8 cellular contexts compared by ENCODE assay signal in the genomic region with DNA sequence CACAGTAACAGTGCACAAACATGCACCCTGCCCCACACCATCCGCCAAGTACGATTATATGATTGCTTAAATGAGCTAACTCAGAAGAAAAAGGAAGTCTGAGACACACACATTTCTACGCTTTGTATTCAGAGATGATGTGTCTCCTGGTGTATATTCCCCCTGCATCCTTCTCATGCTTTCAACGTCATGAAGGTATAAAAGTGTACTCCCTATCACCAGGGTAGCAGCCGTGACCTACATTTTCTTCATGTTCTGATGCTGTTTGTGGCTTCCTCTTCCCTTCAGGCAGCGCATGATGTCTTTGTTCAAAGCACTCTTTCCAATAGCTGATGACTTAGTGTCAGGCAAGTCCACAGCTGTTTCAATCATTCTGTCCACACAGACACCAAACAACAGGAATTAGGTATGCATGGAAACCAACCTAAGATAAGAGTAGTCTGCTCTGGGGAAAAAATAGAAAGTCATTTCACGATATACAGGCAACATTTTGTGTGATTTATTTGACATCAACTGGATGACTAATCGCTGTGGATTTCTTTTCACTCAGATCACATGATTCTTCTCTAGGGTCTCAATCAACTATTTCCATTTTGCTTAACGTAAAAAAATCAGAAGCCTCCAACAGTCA.
DNase-seq lines count a peak whose midpoint lies in the region; ATAC-seq and TF ChIP-seq lines count a peak whose summit lies in the region.

No MANE protein-coding gene starts in this region.

- TF ChIP-seq CTCF in GM12865 (IDR thresholded peaks at IDR 0.05; ENCODE audit: insufficient read depth, low read depth, low read length, missing control alignments) (no peak), RWPE1 (conservative IDR thresholded peaks at IDR 0.05; ENCODE audit: low read depth) (no peak), right lobe of liver (IDR thresholded peaks at IDR 0.05) (no peak), SK-N-SH (IDR thresholded peaks at IDR 0.05) (no peak), MM.1S (IDR thresholded peaks at IDR 0.05; ENCODE audit: low read length) (no peak)

- no peak for TF ChIP-seq RAD21 in SK-N-SH (IDR thresholded peaks at IDR 0.05; ENCODE audit: low read length)

- H3K4me2 ChIP-seq in SK-N-SH (no peak overlapping the region; the same call in 1 of the 2 replicates), MM.1S (ENCODE audit: low read depth, low read length) (no peak overlapping the region)

- H2AFZ ChIP-seq in SK-N-SH (ENCODE audit: low read depth) (no peak overlapping the region), MM.1S (ENCODE audit: low read length) (no peak overlapping the region)

- H3K36me3 Mint-ChIP-seq in activated naive CD4-positive, alpha-beta T cell treated with anti-CD3 and anti-CD28 coated beads, Interleukin-2, amount 50 U/mL, for 24 hours = peaks cover 7% of the 10 kb centered on the region

- peaks cover 6% of the 10 kb centered on the region for H3K9me3 Mint-ChIP-seq in activated naive CD4-positive, alpha-beta T cell treated with anti-CD3 and anti-CD28 coated beads, Interleukin-2, amount 50 U/mL, for 24 hours

- TF ChIP-seq POLR2A in right lobe of liver (IDR thresholded peaks at IDR 0.05) = peak; percentile 24

- peak overlapping the region; percentile 66 for H3K4me3 Mint-ChIP-seq in activated naive CD4-positive, alpha-beta T cell treated with anti-CD3 and anti-CD28 coated beads, Interleukin-2, amount 50 U/mL, for 24 hours

- CTCF ChIA-PET in RWPE1 (lab: Yijun Ruan, JAX) (no interaction called here), SK-N-SH (lab: Yijun Ruan, JAX) (no interaction called here)

- no peaks in the 10 kb centered on the region for H3K4me1 ChIP-seq in right lobe of liver
- H3K4me1 ChIP-seq in SK-N-SH (ENCODE audit: control insufficient read depth in 1 of 2, insufficient read depth in 2 of 2, low read depth in 1 of 2, low read length in 1 of 2) = no peaks in the 10 kb centered on the region
- H3K4me1 ChIP-seq in MM.1S (ENCODE audit: low read length) = peaks cover 6% of the 10 kb centered on the region

- no peak overlapping the region for H3K9ac ChIP-seq in SK-N-SH
- no peak overlapping the region for H3K9ac ChIP-seq in MM.1S (ENCODE audit: low read length)

- H3K9me3 ChIP-seq in right lobe of liver (no peaks in the 10 kb centered on the region), SK-N-SH (no peaks in the 10 kb centered on the region), MM.1S (replicated peaks; ENCODE audit: insufficient read depth, low read length) (no peaks in the 10 kb centered on the region)

- POLR2A ChIA-PET in RWPE1 (lab: Yijun Ruan, JAX; ENCODE audit: low non-redundant PET) = no interaction called here
- POLR2A ChIA-PET in SK-N-SH (lab: Yijun Ruan, JAX) = no interaction called here

- TF ChIP-seq EP300 in SK-N-SH (IDR thresholded peaks at IDR 0.05; ENCODE audit: borderline replicate concordance in 1 of 2, low read depth in 1 of 2, low read length in 1 of 2) = no peak

- H3K9me2 ChIP-seq in SK-N-SH (no peaks in the 10 kb centered on the region; the same call in 1 of the 2 replicates), MM.1S (replicated peaks; ENCODE audit: insufficient read depth, low read length) (no peaks in the 10 kb centered on the region)

- no peak overlapping the region for H3K27ac ChIP-seq in RWPE1
- peak overlapping the region in 2 of 3 donors; percentile 1 to 19 for H3K27ac ChIP-seq in right lobe of liver
- H3K27ac ChIP-seq in SK-N-SH (ENCODE audit: low read depth in 2 of 2, low read length in 1 of 2) = no peak overlapping the region
- H3K27ac ChIP-seq in MM.1S (ENCODE audit: low read length) = no peak overlapping the region

- no peaks in the 10 kb centered on the region for H3K27me3 Mint-ChIP-seq in activated naive CD4-positive, alpha-beta T cell treated with anti-CD3 and anti-CD28 coated beads, Interleukin-2, amount 50 U/mL, for 24 hours

- intact Hi-C loops in right lobe of liver (cut with DNase I) = no loop called here

- no peaks in the 10 kb centered on the region for H4K20me1 ChIP-seq in SK-N-SH (ENCODE audit: insufficient read depth)
- H4K20me1 ChIP-seq in MM.1S (ENCODE audit: insufficient read depth, low read length) = no peaks in the 10 kb centered on the region

- H3K4me3 ChIP-seq in GM12865 (ENCODE audit: low read depth, low read length) (no peak overlapping the region), right lobe of liver (no peak overlapping the region), SK-N-SH (ENCODE audit: low read depth in 2 of 2, low read length in 1 of 2) (no peak overlapping the region), MM.1S (ENCODE audit: low read length) (no peak overlapping the region)

- no peaks in the 10 kb centered on the region for H3K79me2 ChIP-seq in SK-N-SH (ENCODE audit: insufficient read depth)
- H3K79me2 ChIP-seq in MM.1S (ENCODE audit: low read length) = no peaks in the 10 kb centered on the region

- peaks cover 72% of the 10 kb centered on the region for H3K4me1 Mint-ChIP-seq in activated naive CD4-positive, alpha-beta T cell treated with anti-CD3 and anti-CD28 coated beads, Interleukin-2, amount 50 U/mL, for 24 hours

- peak; percentile 55 to 72 (median 56) for ATAC-seq in right lobe of liver
- peak; percentile 92 for ATAC-seq in stimulated activated naive CD8-positive, alpha-beta T cell treated with anti-CD3 and anti-CD28 coated beads, Interleukin-15, Interleukin-2, amounts not matched to agents 100 U/mL and 50 U/mL, for 24 hours
- ATAC-seq in HG03378 (IDR thresholded peaks at IDR 0.05; ENCODE audit: unreplicated experiment) = no peak

- H3F3A ChIP-seq in SK-N-SH (replicated peaks; ENCODE audit: insufficient read depth) (no peaks in the 10 kb centered on the region), MM.1S (ENCODE audit: insufficient read depth, low read length) (no peaks in the 10 kb centered on the region)

- 27% methylated on average over 9 of the region's 9 CpGs for WGBS in right lobe of liver (ENCODE audit: insufficient coverage, low coverage, low lambda C conversion rate, missing lambda C conversion rate)
- WGBS in SK-N-SH (ENCODE audit: low lambda C conversion rate) = 30% methylated on average over 9 of the region's 9 CpGs

- peak overlapping the region; percentile 99 for H3K27ac Mint-ChIP-seq in activated naive CD4-positive, alpha-beta T cell treated with anti-CD3 and anti-CD28 coated beads, Interleukin-2, amount 50 U/mL, for 24 hours

- DNase-seq in GM12865 (ENCODE audit: low read depth) (peak; percentile 10), RWPE1 (ENCODE audit: low spot score) (peak; percentile 65), right lobe of liver (no peak), SK-N-SH (no peak), MM.1S (no peak)
- peak; percentile 60 for DNase-seq in stimulated activated naive CD8-positive, alpha-beta T cell treated with anti-CD3 and anti-CD28 coated beads, Interleukin-15, Interleukin-2, amounts not matched to agents 100 U/mL and 50 U/mL, for 24 hours

- H3K36me3 ChIP-seq in right lobe of liver = no peaks in the 10 kb centered on the region
- no peaks in the 10 kb centered on the region for H3K36me3 ChIP-seq in SK-N-SH (replicated peaks in 1 of 2; ENCODE audit: control insufficient read depth in 1 of 2, insufficient read depth in 2 of 2, low read length in 1 of 2)
- H3K36me3 ChIP-seq in MM.1S (replicated peaks; ENCODE audit: insufficient read depth, low read length) = no peaks in the 10 kb centered on the region

- H3K27me3 ChIP-seq in right lobe of liver (no peaks in the 10 kb centered on the region), SK-N-SH (ENCODE audit: insufficient read depth) (no peaks in the 10 kb centered on the region), MM.1S (replicated peaks; ENCODE audit: insufficient read depth, low read length) (no peaks in the 10 kb centered on the region)

TF ChIP-seq in SK-N-SH, 30 proteins besides CTCF, POLR2A, EP300 and RAD21:
- TF ChIP-seq MEF2A (IDR thresholded peaks at IDR 0.05; ENCODE audit: borderline replicate concordance, low read depth) (no peak), RFX5 (IDR thresholded peaks at IDR 0.05; ENCODE audit: low read length) (no peak), REST (IDR thresholded peaks at IDR 0.05; ENCODE audit: low read depth, low read length) (no peak), FOSL2 (IDR thresholded peaks at IDR 0.05; ENCODE audit: borderline replicate concordance, low read depth) (no peak), MXI1 (IDR thresholded peaks at IDR 0.05; ENCODE audit: low read depth, low read length) (no peak), JUND (IDR thresholded peaks at IDR 0.05) (no peak), NRF1 (IDR thresholded peaks at IDR 0.05; ENCODE audit: low read depth, low read length) (no peak), GABPA (IDR thresholded peaks at IDR 0.05; ENCODE audit: low read depth) (no peak), TCF12 (IDR thresholded peaks at IDR 0.05) (no peak), SIN3A (IDR thresholded peaks at IDR 0.05; ENCODE audit: borderline replicate concordance, low read depth, low read length) (no peak), YY1 (IDR thresholded peaks at IDR 0.05; ENCODE audit: low read depth) (no peak)
- TF ChIP-seq, protein P1, sequence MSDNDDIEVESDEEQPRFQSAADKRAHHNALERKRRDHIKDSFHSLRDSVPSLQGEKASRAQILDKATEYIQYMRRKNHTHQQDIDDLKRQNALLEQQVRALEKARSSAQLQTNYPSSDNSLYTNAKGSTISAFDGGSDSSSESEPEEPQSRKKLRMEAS (IDR thresholded peaks at IDR 0.05; ENCODE audit: low read depth) = no peak
TF ChIP-seq in SK-N-SH: peak in this region for 0.

Comparison
In these comparisons a context has a peak if more than half of its experiments do, and no peak if none do; other contexts are left out.
1. DNase-seq: peak in GM12865 (single experiment), RWPE1 (single experiment) and stimulated activated naive CD8-positive, alpha-beta T cell treated with anti-CD3 and anti-CD28 coated beads, Interleukin-15, Interleukin-2, amounts not matched to agents 100 U/mL and 50 U/mL, for 24 hours (single experiment); none in right lobe of liver (0 of 3), SK-N-SH (single experiment) and MM.1S (single experiment).
2. H3K27ac ChIP-seq: peak in right lobe of liver (2 of 3); none in RWPE1 (single experiment), SK-N-SH (0 of 2) and MM.1S (single experiment).